In genomic region chr6:163345931-163346330, GRCh38 we compare ENCODE assay signal across 1 cellular context.
TF ChIP-seq lines count a peak whose summit lies in the region.

No MANE protein-coding gene starts in this region.

TF ChIP-seq in H1, 55 proteins besides CTCF, POLR2A, EP300 and RAD21 (continued from another document):
- no peak for TF ChIP-seq SAP30 (IDR thresholded peaks at IDR 0.05; ENCODE audit: insufficient read depth, insufficient replicate concordance, low read length)
- TF ChIP-seq SP2 (IDR thresholded peaks at IDR 0.05; ENCODE audit: low read length), result no peak
- no peak for TF ChIP-seq CHD1 (IDR thresholded peaks at IDR 0.05; ENCODE audit: low read depth, low read length)
- TF ChIP-seq HDAC6 (IDR thresholded peaks at IDR 0.05; ENCODE audit: low read depth, low read length), result no peak
- no peak for TF ChIP-seq FOSL1 (IDR thresholded peaks at IDR 0.05; ENCODE audit: insufficient read depth, low read depth, low read length)
- TF ChIP-seq BCL11A (IDR thresholded peaks at IDR 0.05; ENCODE audit: low read depth in 2 of 2, low read length in 2 of 2), result no peak
